ENCODE assay signal across 19 cellular contexts in the genomic region with DNA sequence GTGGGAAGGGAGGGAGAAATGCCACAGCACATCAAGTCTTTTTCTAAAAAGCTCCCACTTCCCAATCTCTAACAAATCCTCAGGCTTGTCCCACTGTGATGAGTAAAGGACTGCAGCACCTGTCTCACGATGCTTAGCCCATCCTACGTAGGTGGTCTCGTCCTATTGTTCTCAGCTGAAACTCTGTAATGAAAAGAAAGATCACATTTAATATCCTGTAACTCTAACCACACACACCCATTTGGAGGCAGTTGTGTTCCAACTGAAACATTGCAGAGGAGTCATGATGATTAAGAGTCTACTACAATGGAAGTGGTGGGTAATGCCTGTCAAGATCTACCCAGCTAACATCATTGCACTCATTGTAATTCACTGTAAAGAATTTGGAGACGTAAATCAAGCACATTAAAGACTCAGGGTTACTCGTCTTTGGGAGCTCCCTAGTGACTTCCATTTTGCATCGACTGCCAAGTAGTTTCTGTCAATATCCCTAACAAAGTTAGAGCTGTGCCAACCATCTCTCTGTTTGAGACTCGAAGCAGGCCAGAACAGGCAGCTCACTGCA.
"Had no signal": no experiment of that assay in that cellular context is flagged by ENCODE, and none has a peak within 500 bp of the region (broad histone marks: within the 10 kb centered on the region; RNA-seq: fewer than 3 reads in every experiment).

No MANE protein-coding gene starts in this region.

- DNase-seq: activated CD4-positive, alpha-beta T cell treated with anti-CD3 and anti-CD28 coated beads for 4 hours; activated CD8-positive, alpha-beta memory T cell treated with anti-CD3 and anti-CD28 coated beads, Interleukin-2, amount 50 U/mL, for 4 hours; activated CD8-positive, alpha-beta T cell treated with anti-CD3 and anti-CD28 coated beads for 36 hours; activated gamma-delta T cell; activated T-cell treated with anti-CD3 and anti-CD28 coated beads, Interleukin-2, amount 50 U/mL, for 72 hours; cortex of kidney; effector CD4-positive, alpha-beta T cell; heart left ventricle; midbrain; ovary; sigmoid colon; spleen had no signal

- FAIRE-seq: endothelial cell of umbilical vein had no signal

- H3K4me3 ChIP-seq: heart left ventricle, ovary, sigmoid colon, spleen, thoracic aorta had no signal

- H3K27ac Mint-ChIP-seq: activated CD8-positive, alpha-beta T cell treated with anti-CD3 and anti-CD28 coated beads for 36 hours; activated T-cell treated with anti-CD3 and anti-CD28 coated beads, Interleukin-2, amount 50 U/mL, for 72 hours; T-helper 1 cell treated with Interleukin-12 subunit alpha and Interleukin-12 subunit beta and Interleukin-4 antibody, amounts not matched to agents 30 μg/mL and 1 μg/mL, for 36 hours had no signal

- H3K36me3 Mint-ChIP-seq: activated naive CD4-positive, alpha-beta T cell treated with anti-CD3 and anti-CD28 coated beads, Interleukin-2, amount 50 U/mL, for 72 hours; brain had no signal

- H3K4me3 Mint-ChIP-seq: activated CD8-positive, alpha-beta T cell treated with anti-CD3 and anti-CD28 coated beads for 36 hours; activated T-cell treated with anti-CD3 and anti-CD28 coated beads, Interleukin-2, amount 50 U/mL, for 72 hours; brain; neural crest cell; T-helper 1 cell treated with Interleukin-12 subunit alpha and Interleukin-12 subunit beta and Interleukin-4 antibody, amounts not matched to agents 30 μg/mL and 1 μg/mL, for 36 hours had no signal

- ATAC-seq: activated CD8-positive, alpha-beta T cell treated with anti-CD3 and anti-CD28 coated beads for 36 hours; activated naive CD4-positive, alpha-beta T cell treated with anti-CD3 and anti-CD28 coated beads, Interleukin-2, amount 50 U/mL, for 72 hours; activated T-cell treated with anti-CD3 and anti-CD28 coated beads, Interleukin-2, amount 50 U/mL, for 72 hours; heart left ventricle; SK-N-SH treated with all-trans-retinoic acid at 6 μM for 48 hours had no signal

- H3K4me1 Mint-ChIP-seq: neural crest cell had no signal

- H3K36me3 ChIP-seq: heart left ventricle, ovary, sigmoid colon, spleen, thoracic aorta had no signal

- H3K9me3 Mint-ChIP-seq: activated CD8-positive, alpha-beta T cell treated with anti-CD3 and anti-CD28 coated beads for 36 hours; activated naive CD4-positive, alpha-beta T cell treated with anti-CD3 and anti-CD28 coated beads, Interleukin-2, amount 50 U/mL, for 72 hours; activated T-cell treated with anti-CD3 and anti-CD28 coated beads, Interleukin-2, amount 50 U/mL, for 72 hours had no signal

- H3K27me3 ChIP-seq: heart left ventricle, ovary, sigmoid colon had no signal
